In genomic region chr6:136345145-136345544, GRCh38 we compare ENCODE assay signal across 28 cellular contexts.
"Had no signal": no experiment of that assay in that cellular context is flagged by ENCODE, and none has a peak within 500 bp of the region (broad histone marks: within the 10 kb centered on the region; RNA-seq: fewer than 3 reads in every experiment).

No MANE protein-coding gene starts in this region.

- DNase-seq: hypothalamus; immature natural killer cell; kidney; left ventricle myocardium inferior; mesendoderm; naive B cell; natural killer cell; ovary; right lobe of liver; stimulated activated CD4-positive, alpha-beta T cell treated with anti-CD3 and anti-CD28 coated beads, Interleukin-1b, Interleukin-23, amount 100 ng/mL, for 48 hours; stimulated activated CD4-positive, alpha-beta T cell treated with anti-CD3 and anti-CD28 coated beads, Interleukin-2, amount 100 ng/mL, for 48 hours; stimulated activated CD4-positive, alpha-beta T cell treated with anti-CD3 and anti-CD28 coated beads, Interleukin-4, amount 100 ng/mL, for 4 hours; stimulated activated CD8-positive, alpha-beta memory T cell treated with anti-CD3 and anti-CD28 coated beads, Interleukin-4, amount 100 ng/mL, for 48 hours; stimulated activated naive CD4-positive, alpha-beta T cell treated with Interleukin-2 at 50 U/mL for 16 hours; stimulated activated naive CD8-positive, alpha-beta T cell treated with anti-CD3 and anti-CD28 coated beads, Interleukin-15, amount 100 ng/mL, for 72 hours; substantia nigra; testis; thyroid gland; transverse colon; upper lobe of left lung had no signal

- H3K36me3 ChIP-seq: left ventricle myocardium inferior, ovary, right atrium auricular region, vagina had no signal

- H3K27me3 ChIP-seq: ovary, right atrium auricular region, right lobe of liver, testis, thyroid gland, transverse colon, upper lobe of left lung, vagina had no signal

- H3K4me3 Mint-ChIP-seq: immature natural killer cell; mesothelial cell of epicardium; naive B cell; natural killer cell; stimulated activated memory B cell treated with anti-CD40 and anti-IgM and Interleukin-4, amounts not matched to agents 10 μg/mL and 1 μg/mL and 100 μg/mL, for 72 hours; stimulated activated naive CD8-positive, alpha-beta T cell treated with anti-CD3 and anti-CD28 coated beads, Interleukin-15, amount 100 ng/mL, for 72 hours had no signal

- H3K27ac ChIP-seq: left ventricle myocardium inferior, ovary, right atrium auricular region, right lobe of liver, testis, thyroid gland, transverse colon, upper lobe of left lung, vagina had no signal

- H3K9me3 ChIP-seq: left ventricle myocardium inferior, ovary, right atrium auricular region, right lobe of liver, testis, thyroid gland, transverse colon, upper lobe of left lung, vagina had no signal

- H3K4me3 ChIP-seq: left ventricle myocardium inferior, lung, ovary, right atrium auricular region, right lobe of liver, smooth muscle cell, testis, thyroid gland, transverse colon, upper lobe of left lung, vagina had no signal

- H3K4me1 ChIP-seq: left ventricle myocardium inferior, right atrium auricular region, right lobe of liver, testis, thyroid gland, transverse colon, upper lobe of left lung, vagina had no signal

- FAIRE-seq: islet of Langerhans, kidney had no signal

- H3K4me1 Mint-ChIP-seq: immature natural killer cell; naive B cell; natural killer cell; stimulated activated memory B cell treated with anti-CD40 and anti-IgM and Interleukin-4, amounts not matched to agents 10 μg/mL and 1 μg/mL and 100 μg/mL, for 72 hours; stimulated activated naive CD8-positive, alpha-beta T cell treated with anti-CD3 and anti-CD28 coated beads, Interleukin-15, amount 100 ng/mL, for 72 hours had no signal

- H3K27me3 Mint-ChIP-seq: naive B cell; progenitor cell of endocrine pancreas; stimulated activated memory B cell treated with anti-CD40 and anti-IgM and Interleukin-4, amounts not matched to agents 10 μg/mL and 1 μg/mL and 100 μg/mL, for 72 hours had no signal

- H3K4me2 ChIP-seq: smooth muscle cell had no signal

- H3K27ac Mint-ChIP-seq: immature natural killer cell; mesothelial cell of epicardium; naive B cell; natural killer cell; progenitor cell of endocrine pancreas; stimulated activated memory B cell treated with anti-CD40 and anti-IgM and Interleukin-4, amounts not matched to agents 10 μg/mL and 1 μg/mL and 100 μg/mL, for 72 hours; stimulated activated naive CD8-positive, alpha-beta T cell treated with anti-CD3 and anti-CD28 coated beads, Interleukin-15, amount 100 ng/mL, for 72 hours had no signal

- ATAC-seq: natural killer cell; right lobe of liver; stimulated activated memory B cell treated with anti-CD40 and anti-IgM and Interleukin-4, amounts not matched to agents 10 μg/mL and 1 μg/mL and 100 μg/mL, for 72 hours; stimulated activated naive CD8-positive, alpha-beta T cell treated with anti-CD3 and anti-CD28 coated beads, Interleukin-15, amount 100 ng/mL, for 72 hours had no signal

- H3K36me3 Mint-ChIP-seq: immature natural killer cell, naive B cell, natural killer cell had no signal

- H3K9me3 Mint-ChIP-seq: immature natural killer cell; mesothelial cell of epicardium; naive B cell; natural killer cell; stimulated activated memory B cell treated with anti-CD40 and anti-IgM and Interleukin-4, amounts not matched to agents 10 μg/mL and 1 μg/mL and 100 μg/mL, for 72 hours; stimulated activated naive CD8-positive, alpha-beta T cell treated with anti-CD3 and anti-CD28 coated beads, Interleukin-15, amount 100 ng/mL, for 72 hours had no signal
